Comparison of ENCODE assay signal across 17 cellular contexts in the genomic region with DNA sequence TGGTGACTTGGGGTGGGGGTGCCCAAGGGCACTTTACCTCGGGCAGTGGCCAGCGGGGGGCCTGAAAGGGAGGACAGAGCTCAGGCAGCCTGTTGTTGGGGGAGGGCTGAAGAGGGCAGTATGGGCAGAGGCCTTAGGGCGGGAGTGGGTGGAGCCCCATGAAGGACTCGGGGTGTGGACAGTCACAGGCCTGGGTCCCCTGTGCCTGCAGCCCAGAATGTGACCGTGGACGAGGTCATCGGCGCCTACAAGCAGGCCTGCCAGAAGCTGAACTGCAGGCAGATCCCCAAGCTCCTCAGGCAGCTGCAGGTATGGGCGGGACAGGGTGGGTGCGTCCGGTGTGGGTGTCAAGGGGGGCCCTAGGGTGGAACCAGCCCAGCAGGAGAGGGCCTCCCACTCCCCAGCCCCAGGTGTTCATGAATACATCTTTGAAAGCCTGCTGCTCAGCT. TPM values are rescaled to one million over a fixed set of nuclear protein-coding genes. Genes with fewer than 3 reads are reported as not detected.
A peak's percentile ranks its signal among the peaks of the same experiment; 100 is the strongest.
DNase-seq lines count a peak whose midpoint lies in the region; ATAC-seq, FAIRE-seq and TF ChIP-seq lines count a peak whose summit lies in the region.
"Had no signal": no experiment of that assay in that cellular context is flagged by ENCODE, and none has a peak within 500 bp of the region (broad histone marks: within the 10 kb centered on the region; RNA-seq: fewer than 3 reads in every experiment).

No MANE protein-coding gene starts in this region.

- POLR2A ChIA-PET in GM12878 (lab: Charles Lee), result interaction anchor here (0.6 to 4.5 kb wide), 5 partner anchors 20 to 66 kb away, joined by 3 to 33 read pairs (median 17); a partner anchor contains a TSS

- H3K79me2 ChIP-seq in GM12878 (ENCODE audit: control insufficient read depth, insufficient read depth, low read length), result peaks cover 29% of the 10 kb centered on the region

- H3K9ac ChIP-seq in GM12878 (ENCODE audit: control insufficient read depth, insufficient read depth, low read length), result no peak overlapping the region
- H3K9ac ChIP-seq: SK-N-SH had no signal

- H3K27ac ChIP-seq in GM12878 (ENCODE audit: control insufficient read depth, insufficient read depth), result peak overlapping the region; percentile 97
- peak overlapping the region in 2 of 3 donors; percentile 42 to 69 for H3K27ac ChIP-seq in thyroid gland
- H3K27ac ChIP-seq: left lung, tibial nerve had no signal

- no peak for TF ChIP-seq EP300 in GM12878 (IDR thresholded peaks at IDR 0.05; ENCODE audit: borderline replicate concordance in 1 of 2, control insufficient read depth in 1 of 2, low read depth in 2 of 2, low read length in 2 of 2)

- H3K27ac Mint-ChIP-seq in activated naive CD4-positive, alpha-beta T cell treated with anti-CD3 and anti-CD28 coated beads, Interleukin-2, amount 50 U/mL, for 72 hours, result peak overlapping the region; percentile 12 to 27
- H3K27ac Mint-ChIP-seq in activated naive CD4-positive, alpha-beta T cell treated with anti-CD3 and anti-CD28 coated beads for 36 hours, result no peak overlapping the region
- H3K27ac Mint-ChIP-seq: activated T-cell treated with anti-CD3 and anti-CD28 coated beads, Interleukin-2, amount 50 U/mL, for 24 hours had no signal

- CTCF ChIA-PET in activated naive CD4-positive, alpha-beta T cell treated with anti-CD3 and anti-CD28 coated beads for 36 hours (lab: Charles Lee), result no interaction called here
- CTCF ChIA-PET in GM12878 (lab: Yijun Ruan, JAX), result interaction anchor here (0.6 to 5.6 kb wide), 3 partner anchors 10 to 26 kb away, joined by 3 to 39 read pairs (median 18); no protein-coding TSS in a partner anchor

- no peaks in the 10 kb centered on the region for H4K20me1 ChIP-seq in GM12878 (ENCODE audit: control insufficient read depth, insufficient read depth)

- no peak for FAIRE-seq in GM12878 (lab: Jason Lieb, UNC)
- FAIRE-seq: A549, endometrium, small intestine had no signal

- RAD21 ChIA-PET in GM12878 (lab: Charles Lee; ENCODE audit: unreplicated experiment), result interaction anchor here (2.7 kb wide), 1 partner anchor 20 kb away, joined by 12 read pairs; no protein-coding TSS in a partner anchor

- peaks cover 3 to 17% of the 10 kb centered on the region in 2 experiments; a peak in 3 of 4 replicates for H3K36me3 ChIP-seq in GM12878 (ENCODE audit: control insufficient read depth in 2 of 2, insufficient read depth in 2 of 2, low read length in 1 of 2)
- peaks cover 0 to 7% of the 10 kb centered on the region in 2 donors for H3K36me3 ChIP-seq in thyroid gland

- in situ Hi-C loops in GM12878 (cut with MboI), result no loop called here

- no peak overlapping the region for H2AFZ ChIP-seq in GM12878 (ENCODE audit: control insufficient read depth, low read depth, low read length)

- intact Hi-C loops in activated naive CD4-positive, alpha-beta T cell treated with anti-CD3 and anti-CD28 coated beads for 36 hours (cut with micrococcal nuclease), result no loop called here
- intact Hi-C loops in GM12878 (cut with micrococcal nuclease; ENCODE audit: unreplicated experiment), result loop anchor here (5.0 kb wide), 2 partner anchors 61 to 199 kb away; a partner anchor contains a TSS
- intact Hi-C loops in thyroid gland (cut with DNase I), result no loop called here

- DNase-seq in activated naive CD4-positive, alpha-beta T cell treated with anti-CD3 and anti-CD28 coated beads, Interleukin-2, amount 50 U/mL, for 72 hours (ENCODE audit: low spot score in 2 of 2), result no peak
- no peak for DNase-seq in activated naive CD4-positive, alpha-beta T cell treated with anti-CD3 and anti-CD28 coated beads for 36 hours
- DNase-seq in GM12878 (ENCODE audit: low read depth, low spot score) (no peak), thyroid gland (peak; percentile 76 to 89), NCI-H2029 (lab: John Stamatoyannopoulos, UW) (no peak)
- DNase-seq: activated T-cell treated with anti-CD3 and anti-CD28 coated beads, Interleukin-2, amount 50 U/mL, for 24 hours; foreskin fibroblast; left lung; NCI-H1694; PC-3; SK-N-SH; small intestine had no signal

- BruUV-seq in GM12878 (replicated peaks; lab: Mats Ljungman, UMichigan), result no TSS peak

- ATAC-seq in activated naive CD4-positive, alpha-beta T cell treated with anti-CD3 and anti-CD28 coated beads, Interleukin-2, amount 50 U/mL, for 72 hours, result no peak
- ATAC-seq in GM12878 (no peak), GM18505 (IDR thresholded peaks at IDR 0.05; ENCODE audit: unreplicated experiment) (no peak)
- ATAC-seq: A549, left lung, PC-3 had no signal

- no peaks in the 10 kb centered on the region for H3K4me1 Mint-ChIP-seq in activated naive CD4-positive, alpha-beta T cell treated with anti-CD3 and anti-CD28 coated beads for 36 hours (ENCODE audit: low read depth)

- no peak for TF ChIP-seq RAD21 in GM12878 (IDR thresholded peaks at IDR 0.05; ENCODE audit: insufficient read depth, low read depth, low read length)

- no peaks in the 10 kb centered on the region for H3K9me3 ChIP-seq in GM12878 (replicated peaks; ENCODE audit: control insufficient read depth, insufficient read depth, low read length)
- H3K9me3 ChIP-seq in thyroid gland, result no peaks in the 10 kb centered on the region
- H3K9me3 ChIP-seq: A549, left lung, SK-N-SH, tibial nerve had no signal

- no peaks in the 10 kb centered on the region for H3K27me3 ChIP-seq in GM12878 (replicated peaks in 1 of 2; ENCODE audit: control insufficient read depth in 2 of 2, insufficient read depth in 2 of 2, low read length in 1 of 2)
- no peaks in the 10 kb centered on the region for H3K27me3 ChIP-seq in thyroid gland
- H3K27me3 ChIP-seq: left lung, tibial nerve had no signal

- H3K9me3 Mint-ChIP-seq in activated naive CD4-positive, alpha-beta T cell treated with anti-CD3 and anti-CD28 coated beads, Interleukin-2, amount 50 U/mL, for 72 hours, result no peaks in the 10 kb centered on the region
- no peaks in the 10 kb centered on the region for H3K9me3 Mint-ChIP-seq in activated naive CD4-positive, alpha-beta T cell treated with anti-CD3 and anti-CD28 coated beads for 36 hours
- H3K9me3 Mint-ChIP-seq: activated T-cell treated with anti-CD3 and anti-CD28 coated beads, Interleukin-2, amount 50 U/mL, for 24 hours had no signal

- no peaks in the 10 kb centered on the region for H3K27me3 Mint-ChIP-seq in activated naive CD4-positive, alpha-beta T cell treated with anti-CD3 and anti-CD28 coated beads for 36 hours (ENCODE audit: low read depth)
- H3K27me3 Mint-ChIP-seq: activated T-cell treated with anti-CD3 and anti-CD28 coated beads, Interleukin-2, amount 50 U/mL, for 24 hours had no signal

- no peak overlapping the region for H3K4me3 ChIP-seq in GM12878
- H3K4me3 ChIP-seq in thyroid gland (replicated peaks in 1 of 3), result no peak overlapping the region
- H3K4me3 ChIP-seq: A549, left lung, tibial nerve had no signal

- H3K4me1 ChIP-seq in GM12878 (ENCODE audit: control insufficient read depth, insufficient read depth, low read length) (peaks cover 51% of the 10 kb centered on the region), thyroid gland (peaks cover 32 to 61% of the 10 kb centered on the region in 2 donors)
- H3K4me1 ChIP-seq: A549, left lung had no signal

- no peak overlapping the region for H3K4me3 Mint-ChIP-seq in activated naive CD4-positive, alpha-beta T cell treated with anti-CD3 and anti-CD28 coated beads for 36 hours
- H3K4me3 Mint-ChIP-seq: activated T-cell treated with anti-CD3 and anti-CD28 coated beads, Interleukin-2, amount 50 U/mL, for 24 hours had no signal

- WGBS in GM12878 (ENCODE audit: insufficient coverage, insufficient replicate concordance, low lambda C conversion rate, missing lambda C conversion rate), result 96% methylated on average over 11 of the region's 11 CpGs
- WGBS in thyroid gland, 2 donors, result 29 to 58% methylated on average over 7 to 10 of the region's 11 CpGs

- H3K36me3 Mint-ChIP-seq in activated naive CD4-positive, alpha-beta T cell treated with anti-CD3 and anti-CD28 coated beads, Interleukin-2, amount 50 U/mL, for 72 hours, result peaks cover 0 to 5% of the 10 kb centered on the region in 2 donors
- H3K36me3 Mint-ChIP-seq in activated naive CD4-positive, alpha-beta T cell treated with anti-CD3 and anti-CD28 coated beads for 36 hours (ENCODE audit: low read depth), result peaks cover 5% of the 10 kb centered on the region

- TF ChIP-seq POLR2A in GM12878 (IDR thresholded peaks at IDR 0.05; ENCODE audit: low read depth, low read length), result no peak
- no peak for TF ChIP-seq POLR2A in thyroid gland (IDR thresholded peaks at IDR 0.05)
- TF ChIP-seq POLR2A in GM18505 (IDR thresholded peaks at IDR 0.05; ENCODE audit: borderline replicate concordance, extremely low read depth, insufficient read depth, insufficient read length), result no peak

- SMC1A ChIA-PET in GM12878 (lab: Charles Lee; ENCODE audit: uncharacterized antibody, unreplicated experiment), result no interaction called here

- TF ChIP-seq CTCF in GM12878 (IDR thresholded peaks at IDR 0.05 in 2 of 3, conservative IDR thresholded peaks at IDR 0.05 in 1 of 3; ENCODE audit: control insufficient read depth in 2 of 3, extremely low read depth in 1 of 3, insufficient read depth in 1 of 3, low read depth in 3 of 3, low read length in 3 of 3) (no peak), thyroid gland (IDR thresholded peaks at IDR 0.05) (no peak)

- H3K4me2 ChIP-seq in GM12878 (ENCODE audit: control insufficient read depth, insufficient read depth), result no peak overlapping the region
- H3K4me2 ChIP-seq: A549, SK-N-SH had no signal

RNA-seq across cellular contexts. Expression of a gene that starts 22.5 kb away (rescaled TPM):
- under 1 TPM in 1 of 2 donors, not detected in 1; 0.14 TPM for total RNA-seq in activated naive CD4-positive, alpha-beta T cell treated with anti-CD3 and anti-CD28 coated beads, Interleukin-2, amount 50 U/mL, for 72 hours
- total RNA-seq in activated naive CD4-positive, alpha-beta T cell treated with anti-CD3 and anti-CD28 coated beads for 36 hours, result under 1 TPM in 1 of 2 experiments, not detected in 1; 0.17 TPM
- 1.4 and 1.6 TPM in 2 replicates for total RNA-seq in GM12878 (2013; cell fraction: nucleolus; rRNA removed)
- total RNA-seq in GM12878 (2014; rRNA removed) (0.05 and 0.06 TPM in 2 replicates), GM12878 (2014; rRNA removed; fragmentation: Illumina TruSeq; extraction: Trizol) (not detected in 2 replicates), GM12878 (2021) (0.05 and 0.13 TPM in 2 replicates), thyroid gland (1 to 10 TPM in 1 of 4 donors, under 1 TPM in 3; 0.44 to 1.3 (median 0.68) TPM)
- polyA plus RNA-seq in GM12878 (2011; ENCODE audit: low read depth), result not detected
- polyA plus RNA-seq in GM12878 (2011; rRNA removed) (not detected in 2 replicates), GM12878 (2014; fragmentation: Illumina TruSeq; extraction: Trizol) (not detected in 2 replicates), GM12878 (2014; fragmentation: Nextera tagmentation; extraction: Ambion mirVana) (not detected), GM12878 (2014; rRNA removed) (0.04 and 0.18 TPM in 2 replicates), GM12878 (2016; fragmentation: Nextera tagmentation; extraction: Ambion mirVana) (not detected)
- 0.03 TPM in 1 of 2 replicates, not detected in the other for polyA plus RNA-seq in GM12878 (2011; cell fraction: cytosol; rRNA removed)
- polyA plus RNA-seq in GM12878 (2011; cell fraction: nucleus; rRNA removed), result 0.28 and 0.37 TPM in 2 replicates
- 0.14 and 0.17 TPM in 2 replicates for polyA plus RNA-seq in GM12878 (2012)
- polyA minus RNA-seq in GM12878 (2011; rRNA and poly(A)+ RNA removed), result 0.05 TPM in 1 of 2 replicates, not detected in the other
- not detected in 2 replicates for polyA minus RNA-seq in GM12878 (2011; cell fraction: cytosol; rRNA and poly(A)+ RNA removed)
- 0.12 TPM in 1 of 2 replicates, not detected in the other for polyA minus RNA-seq in GM12878 (2011; cell fraction: nucleus; rRNA and poly(A)+ RNA removed)
- total RNA-seq: left lung, posterior vena cava had no signal

RNA-seq across cellular contexts. Expression of a gene that starts 39.7 kb away (rescaled TPM):
- 10 to 100 TPM; 27.2 to 36.8 TPM for total RNA-seq in activated naive CD4-positive, alpha-beta T cell treated with anti-CD3 and anti-CD28 coated beads, Interleukin-2, amount 50 U/mL, for 72 hours
- total RNA-seq in activated naive CD4-positive, alpha-beta T cell treated with anti-CD3 and anti-CD28 coated beads for 36 hours, result 10 to 100 TPM; 28.1 to 28.4 TPM
- total RNA-seq in GM12878 (2013; cell fraction: nucleolus; rRNA removed), result 3.3 and 5.8 TPM in 2 replicates
- 46.8 and 48.8 TPM in 2 replicates for total RNA-seq in GM12878 (2014; rRNA removed)
- 21.5 and 23.8 TPM in 2 replicates for total RNA-seq in GM12878 (2014; rRNA removed; fragmentation: Illumina TruSeq; extraction: Trizol)
- total RNA-seq in GM12878 (2021), result 62.8 and 66.8 TPM in 2 replicates
- 37.6 TPM for polyA plus RNA-seq in GM12878 (2011; ENCODE audit: low read depth)
- 15.1 and 24.9 TPM in 2 replicates for polyA plus RNA-seq in GM12878 (2011; rRNA removed)
- polyA plus RNA-seq in GM12878 (2011; cell fraction: cytosol; rRNA removed), result 59.6 and 60.5 TPM in 2 replicates
- 31.2 and 40.5 TPM in 2 replicates for polyA plus RNA-seq in GM12878 (2011; cell fraction: nucleus; rRNA removed)
- polyA plus RNA-seq in GM12878 (2012), result 90.0 and 92.6 TPM in 2 replicates
- polyA plus RNA-seq in GM12878 (2014; fragmentation: Illumina TruSeq; extraction: Trizol), result 1.4 and 16.8 TPM in 2 replicates
- 10 to 100 TPM in 1 of 2 experiments, 1 to 10 TPM in 1; 1.8 to 20.3 TPM for polyA plus RNA-seq in GM12878 (2014; fragmentation: Nextera tagmentation; extraction: Ambion mirVana)
- polyA plus RNA-seq in GM12878 (2014; rRNA removed), result 66.7 and 68.2 TPM in 2 replicates
- polyA plus RNA-seq in GM12878 (2016; fragmentation: Nextera tagmentation; extraction: Ambion mirVana), result 10 to 100 TPM; 82.8 to 83.9 TPM
- 3.4 and 16.2 TPM in 2 replicates for polyA minus RNA-seq in GM12878 (2011; rRNA and poly(A)+ RNA removed)
- polyA minus RNA-seq in GM12878 (2011; cell fraction: cytosol; rRNA and poly(A)+ RNA removed), result 3.7 and 7.6 TPM in 2 replicates
- 3.6 and 3.9 TPM in 2 replicates for polyA minus RNA-seq in GM12878 (2011; cell fraction: nucleus; rRNA and poly(A)+ RNA removed)
- total RNA-seq in thyroid gland, result 10 to 100 TPM; 25.0 to 53.3 (median 38.8) TPM

RNA-seq across cellular contexts. Expression of a gene that starts 40.3 kb away (rescaled TPM):
- 10 to 100 TPM; 15.0 to 16.7 TPM for total RNA-seq in activated naive CD4-positive, alpha-beta T cell treated with anti-CD3 and anti-CD28 coated beads, Interleukin-2, amount 50 U/mL, for 72 hours
- 1 to 10 TPM; 5.1 to 6.5 TPM for total RNA-seq in activated naive CD4-positive, alpha-beta T cell treated with anti-CD3 and anti-CD28 coated beads for 36 hours
- total RNA-seq in GM12878 (2013; cell fraction: nucleolus; rRNA removed), result 8.3 and 8.9 TPM in 2 replicates
- total RNA-seq in GM12878 (2014; rRNA removed) (4.2 and 4.4 TPM in 2 replicates), GM12878 (2014; rRNA removed; fragmentation: Illumina TruSeq; extraction: Trizol) (3.6 and 4.1 TPM in 2 replicates), GM12878 (2021) (17.0 and 18.3 TPM in 2 replicates), thyroid gland (10 to 100 TPM in 3 of 4 donors, 1 to 10 TPM in 1; 9.1 to 15.4 (median 11.9) TPM)
- 4.9 TPM for polyA plus RNA-seq in GM12878 (2011; ENCODE audit: low read depth)
- polyA plus RNA-seq in GM12878 (2011; rRNA removed) (4.5 and 10.0 TPM in 2 replicates), GM12878 (2014; fragmentation: Illumina TruSeq; extraction: Trizol) (8.0 and 9.3 TPM in 2 replicates), GM12878 (2014; fragmentation: Nextera tagmentation; extraction: Ambion mirVana) (10 to 100 TPM; 10.0 to 14.5 TPM), GM12878 (2014; rRNA removed) (10.8 and 14.9 TPM in 2 replicates), GM12878 (2016; fragmentation: Nextera tagmentation; extraction: Ambion mirVana) (10 to 100 TPM; 14.7 to 15.0 TPM)
- polyA plus RNA-seq in GM12878 (2011; cell fraction: cytosol; rRNA removed), result 10.0 and 11.6 TPM in 2 replicates
- 6.6 and 7.7 TPM in 2 replicates for polyA plus RNA-seq in GM12878 (2011; cell fraction: nucleus; rRNA removed)
- polyA plus RNA-seq in GM12878 (2012), result 9.9 and 10.1 TPM in 2 replicates
- polyA minus RNA-seq in GM12878 (2011; rRNA and poly(A)+ RNA removed), result 11.9 and 15.3 TPM in 2 replicates
- polyA minus RNA-seq in GM12878 (2011; cell fraction: cytosol; rRNA and poly(A)+ RNA removed), result 6.5 and 6.9 TPM in 2 replicates
- 4.2 and 7.9 TPM in 2 replicates for polyA minus RNA-seq in GM12878 (2011; cell fraction: nucleus; rRNA and poly(A)+ RNA removed)

RNA-seq across cellular contexts. Expression of a gene that starts 45.3 kb away (rescaled TPM):
- 10 to 100 TPM; 12.4 to 18.3 TPM for total RNA-seq in activated naive CD4-positive, alpha-beta T cell treated with anti-CD3 and anti-CD28 coated beads, Interleukin-2, amount 50 U/mL, for 72 hours
- 10 to 100 TPM; 10.2 to 10.3 TPM for total RNA-seq in activated naive CD4-positive, alpha-beta T cell treated with anti-CD3 and anti-CD28 coated beads for 36 hours
- 40.0 and 40.4 TPM in 2 replicates for total RNA-seq in GM12878 (2013; cell fraction: nucleolus; rRNA removed)
- total RNA-seq in GM12878 (2014; rRNA removed), result 18.3 and 21.3 TPM in 2 replicates
- total RNA-seq in GM12878 (2014; rRNA removed; fragmentation: Illumina TruSeq; extraction: Trizol), result 4.0 and 5.1 TPM in 2 replicates
- 15.8 and 20.9 TPM in 2 replicates for total RNA-seq in GM12878 (2021)
- 2.2 TPM for polyA plus RNA-seq in GM12878 (2011; ENCODE audit: low read depth)
- polyA plus RNA-seq in GM12878 (2011; rRNA removed), result 5.5 and 9.5 TPM in 2 replicates
- 10.6 and 16.8 TPM in 2 replicates for polyA plus RNA-seq in GM12878 (2011; cell fraction: cytosol; rRNA removed)
- 80.7 and 84.7 TPM in 2 replicates for polyA plus RNA-seq in GM12878 (2011; cell fraction: nucleus; rRNA removed)
- polyA plus RNA-seq in GM12878 (2012), result 9.0 and 17.0 TPM in 2 replicates
- 0.63 and 1.9 TPM in 2 replicates for polyA plus RNA-seq in GM12878 (2014; fragmentation: Illumina TruSeq; extraction: Trizol)
- polyA plus RNA-seq in GM12878 (2014; fragmentation: Nextera tagmentation; extraction: Ambion mirVana), result under 1 TPM in 1 of 2 experiments, not detected in 1; 0.09 TPM
- 17.5 and 20.7 TPM in 2 replicates for polyA plus RNA-seq in GM12878 (2014; rRNA removed)
- 1 to 10 TPM; 2.2 to 4.1 TPM for polyA plus RNA-seq in GM12878 (2016; fragmentation: Nextera tagmentation; extraction: Ambion mirVana)
- 5.9 and 11.1 TPM in 2 replicates for polyA minus RNA-seq in GM12878 (2011; rRNA and poly(A)+ RNA removed)
- polyA minus RNA-seq in GM12878 (2011; cell fraction: cytosol; rRNA and poly(A)+ RNA removed), result 4.5 and 8.8 TPM in 2 replicates
- 12.8 and 20.3 TPM in 2 replicates for polyA minus RNA-seq in GM12878 (2011; cell fraction: nucleus; rRNA and poly(A)+ RNA removed)
- total RNA-seq in thyroid gland, result 10 to 100 TPM; 34.9 to 59.7 (median 42.9) TPM

RNA-seq across cellular contexts. Expression of a gene that starts 59.3 kb away (rescaled TPM):
- total RNA-seq in activated naive CD4-positive, alpha-beta T cell treated with anti-CD3 and anti-CD28 coated beads, Interleukin-2, amount 50 U/mL, for 72 hours, result 10 to 100 TPM in 1 of 2 donors, 1 to 10 TPM in 1; 8.3 to 54.3 TPM
- total RNA-seq in activated naive CD4-positive, alpha-beta T cell treated with anti-CD3 and anti-CD28 coated beads for 36 hours, result 10 to 100 TPM; 14.7 to 15.4 TPM
- 29.8 and 32.3 TPM in 2 replicates for total RNA-seq in GM12878 (2013; cell fraction: nucleolus; rRNA removed)
- 36.9 and 44.8 TPM in 2 replicates for total RNA-seq in GM12878 (2014; rRNA removed)
- 25.2 and 26.5 TPM in 2 replicates for total RNA-seq in GM12878 (2014; rRNA removed; fragmentation: Illumina TruSeq; extraction: Trizol)
- 42.4 and 45.0 TPM in 2 replicates for total RNA-seq in GM12878 (2021)
- 50.7 TPM for polyA plus RNA-seq in GM12878 (2011; ENCODE audit: low read depth)
- polyA plus RNA-seq in GM12878 (2011; rRNA removed), result 27.5 and 43.3 TPM in 2 replicates
- 75.3 and 80.0 TPM in 2 replicates for polyA plus RNA-seq in GM12878 (2011; cell fraction: cytosol; rRNA removed)
- 104 and 138 TPM in 2 replicates for polyA plus RNA-seq in GM12878 (2011; cell fraction: nucleus; rRNA removed)
- polyA plus RNA-seq in GM12878 (2012), result 42.3 and 52.6 TPM in 2 replicates
- polyA plus RNA-seq in GM12878 (2014; fragmentation: Illumina TruSeq; extraction: Trizol), result 11.7 and 21.1 TPM in 2 replicates
- polyA plus RNA-seq in GM12878 (2014; fragmentation: Nextera tagmentation; extraction: Ambion mirVana), result 10 to 100 TPM; 51.6 to 55.3 TPM
- polyA plus RNA-seq in GM12878 (2014; rRNA removed), result 43.9 and 48.5 TPM in 2 replicates
- 10 to 100 TPM; 75.5 to 76.7 TPM for polyA plus RNA-seq in GM12878 (2016; fragmentation: Nextera tagmentation; extraction: Ambion mirVana)
- polyA minus RNA-seq in GM12878 (2011; rRNA and poly(A)+ RNA removed), result 12.9 and 37.6 TPM in 2 replicates
- polyA minus RNA-seq in GM12878 (2011; cell fraction: cytosol; rRNA and poly(A)+ RNA removed), result 13.3 and 22.1 TPM in 2 replicates
- polyA minus RNA-seq in GM12878 (2011; cell fraction: nucleus; rRNA and poly(A)+ RNA removed), result 12.8 and 21.5 TPM in 2 replicates
- total RNA-seq in thyroid gland, result 10 to 100 TPM; 10.6 to 22.7 (median 19.1) TPM

Comparison
In these comparisons a context has a peak if more than half of its experiments do, and no peak if none do; other contexts are left out.
1. DNase-seq: peak in thyroid gland (2 of 2); none in activated naive CD4-positive, alpha-beta T cell treated with anti-CD3 and anti-CD28 coated beads, Interleukin-2, amount 50 U/mL, for 72 hours (0 of 2), activated naive CD4-positive, alpha-beta T cell treated with anti-CD3 and anti-CD28 coated beads for 36 hours (single experiment), GM12878 (single experiment) and NCI-H2029 (single experiment).